Comparison of ENCODE assay signal across 21 cellular contexts in genomic region chr12:58889557-58889956, GRCh38. TPM values are rescaled to one million over a fixed set of nuclear protein-coding genes. Genes with fewer than 3 reads are reported as not detected.
DNase-seq lines count a peak whose midpoint lies in the region; TF ChIP-seq lines count a peak whose summit lies in the region.
"Had no signal": no experiment of that assay in that cellular context is flagged by ENCODE, and none has a peak within 500 bp of the region (broad histone marks: within the 10 kb centered on the region; RNA-seq: fewer than 3 reads in every experiment).

No MANE protein-coding gene starts in this region.

- H3K27me3 ChIP-seq in prostate gland (replicated peaks; ENCODE audit: insufficient read depth): no peaks in the 10 kb centered on the region
- H3K27me3 ChIP-seq in vagina: no peaks in the 10 kb centered on the region
- H3K27me3 ChIP-seq: tibial nerve had no signal

- CTCF ChIA-PET in GM10248 (lab: Yijun Ruan, JAX): interaction anchor here (1.0 to 1.5 kb wide), 4 partner anchors 9 to 54 kb away, joined by 3 to 5 read pairs (median 4); no protein-coding TSS in a partner anchor

- peak; percentile 23 for DNase-seq in NCI-H128 (lab: John Stamatoyannopoulos, UW; ENCODE audit: unreplicated experiment)
- DNase-seq in SK-N-MC (ENCODE audit: low read depth, low spot score): no peak
- peak; percentile 89 for DNase-seq in globus pallidus (ENCODE audit: low spot score)
- DNase-seq in prostate gland (ENCODE audit: low spot score): peak; percentile 30
- no peak for DNase-seq in GM10248 (ENCODE audit: extremely low spot score)
- DNase-seq in HuH-7.5 (ENCODE audit: low spot score): no peak
- DNase-seq in stimulated activated CD4-positive, alpha-beta T cell treated with anti-CD3 and anti-CD28 coated beads, Interleukin-4, amount 100 ng/mL, for 24 hours: no peak
- no peak for DNase-seq in vagina (ENCODE audit: extremely low spot score in 2 of 2)
- DNase-seq: activated CD4-positive, CD25-positive, alpha-beta regulatory T cell; activated CD8-positive, alpha-beta T cell treated with anti-CD3 and anti-CD28 coated beads, Interleukin-2, amount 10 ng/mL, durations not matched to agents 7 days and 5 days; activated naive CD4-positive, alpha-beta T cell treated with anti-CD3 and anti-CD28 coated beads, Interleukin-2, amount 50 U/mL, for 16 hours; activated T-cell treated with anti-CD3 and anti-CD28 coated beads, Interleukin-2, amount 50 U/mL, for 4 hours; CD8-positive, alpha-beta T cell; DND-41; left colon; NCI-H2081; NCI-H748 treated with DMSO at 0.1 percent for 48 hours; PC-3; right cardiac atrium had no signal

- intact Hi-C loops in prostate gland (cut with DNase I): loop anchor here (5.0 kb wide), 1 partner anchor 33 kb away; the partner anchor contains the start of gene LRIG3
- intact Hi-C loops in vagina (cut with DNase I): no loop called here

- H3K4me3 ChIP-seq in SK-N-MC (no peak overlapping the region), prostate gland (no peak overlapping the region), vagina (no peak overlapping the region)
- H3K4me3 ChIP-seq: tibial nerve had no signal

- H3K4me1 ChIP-seq in prostate gland (replicated peaks): no peaks in the 10 kb centered on the region
- H3K4me1 ChIP-seq in vagina: peaks cover 39% of the 10 kb centered on the region

- H3K36me3 ChIP-seq in SK-N-MC (ENCODE audit: insufficient read depth, low read length): peaks cover 54% of the 10 kb centered on the region
- no peaks in the 10 kb centered on the region for H3K36me3 ChIP-seq in prostate gland
- H3K36me3 ChIP-seq in vagina: peaks cover 2 to 40% of the 10 kb centered on the region in 2 donors

- no peak overlapping the region for H3K9ac ChIP-seq in SK-N-MC (ENCODE audit: insufficient read length)

- POLR2A ChIA-PET in GM10248 (lab: Yijun Ruan, JAX): no interaction called here

- TF ChIP-seq POLR2A in prostate gland (IDR thresholded peaks at IDR 0.05): no peak
- TF ChIP-seq POLR2A in vagina (IDR thresholded peaks at IDR 0.05): no peak

- H3K27ac ChIP-seq in SK-N-MC (0 out of 2 replicates have a peak overlapping the region, but pooled peaks have one; percentile 55), prostate gland (peak overlapping the region in 1 of 2 donors; percentile 6), vagina (no peak overlapping the region)

- H3K9me3 ChIP-seq in SK-N-MC (ENCODE audit: low read depth, low read length) (no peaks in the 10 kb centered on the region), prostate gland (no peaks in the 10 kb centered on the region), vagina (no peaks in the 10 kb centered on the region)
- H3K9me3 ChIP-seq: tibial nerve had no signal

- no peak for TF ChIP-seq CTCF in prostate gland (IDR thresholded peaks at IDR 0.05)
- no peak for TF ChIP-seq CTCF in GM10248 (IDR thresholded peaks at IDR 0.05; ENCODE audit: control extremely low read depth, extremely low read depth, low read depth, missing control alignments)
- TF ChIP-seq CTCF in vagina (IDR thresholded peaks at IDR 0.05): no peak

- WGBS in prostate gland: 53% methylated on average over 6 of the region's 6 CpGs

RNA-seq across cellular contexts. Expression of gene LRIG3, which starts 30.7 kb away (rescaled TPM):
- 10 to 100 TPM; 25.2 to 31.7 TPM for total RNA-seq in prostate gland
- total RNA-seq in vagina: 54.0 TPM
- total RNA-seq: activated CD8-positive, alpha-beta T cell treated with anti-CD3 and anti-CD28 coated beads, Interleukin-2, amount 10 ng/mL, durations not matched to agents 7 days and 5 days; CD8-positive, alpha-beta T cell; mononuclear cell had no signal

Comparison
In these comparisons a context has a peak if more than half of its experiments do, and no peak if none do; other contexts are left out.
1. DNase-seq: peak in NCI-H128 (single experiment), globus pallidus (single experiment) and prostate gland (single experiment); none in SK-N-MC (single experiment), GM10248 (single experiment), HuH-7.5 (single experiment), stimulated activated CD4-positive, alpha-beta T cell treated with anti-CD3 and anti-CD28 coated beads, Interleukin-4, amount 100 ng/mL, for 24 hours (single experiment) and vagina (0 of 2).